ENCODE assay signal across 8 cellular contexts in genomic region chr3:152298393-152299242, GRCh38.
A peak's percentile ranks its signal among the peaks of the same experiment; 100 is the strongest.
DNase-seq lines count a peak whose midpoint lies in the region; ATAC-seq lines count a peak whose summit lies in the region.

No MANE protein-coding gene starts in this region.

- peak; percentile 63 for ATAC-seq in HG02571 (IDR thresholded peaks at IDR 0.05; ENCODE audit: unreplicated experiment)

- DNase-seq in NCI-H1436 (lab: John Stamatoyannopoulos, UW): peak; percentile 60
- no peak for DNase-seq in NCI-H1436 treated with DMSO at 0.1 percent for 48 hours (lab: John Stamatoyannopoulos, UW)
- peak; percentile 95 for DNase-seq in NCI-H1105 treated with DMSO at 0.1 percent for 48 hours (lab: John Stamatoyannopoulos, UW)
- DNase-seq in T-helper 2 cell: peak in 3 of 5 experiments; percentile 30 to 88 (median 72)
- DNase-seq in central memory CD4-positive, alpha-beta T cell: peak; percentile 78
- peak; percentile 84 for DNase-seq in kidney tubule cell (ENCODE audit: low spot score)
- DNase-seq in stimulated activated CD4-positive, alpha-beta T cell treated with anti-CD3 and anti-CD28 coated beads, Interleukin-2, amount 100 ng/mL, for 48 hours: peak; percentile 48 to 49
